In the genomic region with DNA sequence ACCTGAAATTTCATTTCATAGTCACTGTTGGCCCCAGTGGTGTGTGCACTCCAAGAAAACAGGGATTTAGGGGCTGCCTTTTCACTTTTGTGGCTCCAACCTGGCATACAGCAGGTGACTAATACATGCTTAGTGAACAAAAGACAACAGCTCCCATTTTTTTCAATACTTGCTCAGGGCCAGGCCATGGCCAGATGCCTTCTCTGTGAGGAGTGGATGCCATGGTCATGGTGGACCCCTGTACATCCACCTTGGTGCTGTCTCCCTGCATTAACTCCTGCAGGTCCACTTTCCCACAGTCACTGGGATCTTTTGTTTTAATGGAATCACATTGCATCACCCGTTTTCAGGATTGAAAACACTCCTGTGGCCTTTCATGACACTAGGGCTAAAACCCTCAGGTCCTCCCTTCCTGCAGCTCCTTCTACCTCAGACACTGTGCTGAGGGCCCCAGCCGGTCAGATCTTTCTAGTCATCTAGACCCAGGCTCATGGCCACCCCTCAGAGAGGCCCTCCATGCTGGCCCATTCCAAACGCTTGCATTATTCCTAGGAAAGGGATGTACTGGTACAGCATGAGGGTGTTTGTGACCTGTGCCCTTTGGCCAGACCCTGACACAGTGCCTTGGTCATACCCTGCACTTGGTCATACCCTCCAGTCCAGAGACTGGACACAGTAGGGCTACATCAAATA, we compare ENCODE assay signal across 9 cellular contexts. TPM values are rescaled to one million over a fixed set of nuclear protein-coding genes. Genes with fewer than 3 reads are reported as not detected.
DNase-seq lines count a peak whose midpoint lies in the region; ATAC-seq and TF ChIP-seq lines count a peak whose summit lies in the region.
"Had no signal": no experiment of that assay in that cellular context is flagged by ENCODE, and none has a peak within 500 bp of the region (broad histone marks: within the 10 kb centered on the region; RNA-seq: fewer than 3 reads in every experiment).

No MANE protein-coding gene starts in this region.

- H3K36me3 ChIP-seq in heart right ventricle (peaks cover 0 to 20% (median 0%) of the 10 kb centered on the region in 9 donors), lung (ENCODE audit: control insufficient read depth in 2 of 2, insufficient read depth in 2 of 2, low read length in 2 of 2) (peaks cover 0 to 4% of the 10 kb centered on the region in 2 donors), upper lobe of right lung (no peaks in the 10 kb centered on the region)

- no peak for TF ChIP-seq CTCF in heart right ventricle (IDR thresholded peaks at IDR 0.05)
- TF ChIP-seq CTCF in astrocyte of the spinal cord (IDR thresholded peaks at IDR 0.05; ENCODE audit: low read depth, low read length), result no peak
- TF ChIP-seq CTCF in lung (IDR thresholded peaks at IDR 0.05; ENCODE audit: control extremely low read depth, extremely low read depth), result no peak
- TF ChIP-seq CTCF in upper lobe of right lung (IDR thresholded peaks at IDR 0.05), result no peak

- intact Hi-C loops in heart right ventricle (cut with DNase I) (loop anchor here in 5 of 10 donors (2.0 to 10.0 kb wide), 4 partner anchors 101 to 391 kb away; a partner anchor contains a TSS), Right ventricle myocardium inferior (cut with DNase I) (no loop called here), upper lobe of right lung (cut with DNase I) (no loop called here)

- no peaks in the 10 kb centered on the region for H3K27me3 ChIP-seq in heart right ventricle
- H3K27me3 ChIP-seq in lung (ENCODE audit: control insufficient read depth, insufficient read depth), result no peaks in the 10 kb centered on the region
- no peaks in the 10 kb centered on the region for H3K27me3 ChIP-seq in upper lobe of right lung

- H3K9me3 ChIP-seq in heart right ventricle (no peaks in the 10 kb centered on the region), lung (ENCODE audit: control insufficient read depth in 2 of 2, insufficient read depth in 1 of 2, low read length in 1 of 2) (no peaks in the 10 kb centered on the region), upper lobe of right lung (no peaks in the 10 kb centered on the region)

- in situ Hi-C loops in astrocyte of the spinal cord (cut with HindIII; ENCODE audit: low sequenced_read_pairs), result no loop called here

- no peak for DNase-seq in heart right ventricle
- no peak for DNase-seq in Right ventricle myocardium inferior (ENCODE audit: missing footprints)
- DNase-seq in astrocyte of the spinal cord (ENCODE audit: low read depth, low spot score), result no peak
- no peak for DNase-seq in lung (ENCODE audit: low spot score)
- no peak for DNase-seq in upper lobe of right lung
- no peak for DNase-seq in NCI-H2196 (lab: John Stamatoyannopoulos, UW; ENCODE audit: unreplicated experiment)
- DNase-seq: midbrain had no signal

- H3K4me3 ChIP-seq in heart right ventricle, result peak overlapping the region in 9 of 10 donors; percentile 75 to 97 (median 90)
- H3K4me3 ChIP-seq in astrocyte of the spinal cord (ENCODE audit: low read depth, low read length), result peak overlapping the region; percentile 92
- peak overlapping the region; percentile 89 for H3K4me3 ChIP-seq in lung
- H3K4me3 ChIP-seq in upper lobe of right lung, result peak overlapping the region; percentile 97

- WGBS in heart right ventricle, 2 donors, result 81 to 89% methylated on average over 3 of the region's 3 CpGs
- 86 to 90% methylated on average over 3 of the region's 3 CpGs for WGBS in lung, 2 donors

- H3K27ac ChIP-seq in heart right ventricle, result peak overlapping the region in 5 of 10 donors; percentile 80 to 94 (median 83)
- H3K27ac ChIP-seq in lung (ENCODE audit: low read depth in 1 of 2, low read length in 1 of 2), result peak overlapping the region in 1 of 2 donors; percentile 78
- H3K27ac ChIP-seq in upper lobe of right lung, result no peak overlapping the region

- H3K4me1 ChIP-seq in heart right ventricle, result peaks cover 0 to 24% (median 21%) of the 10 kb centered on the region in 9 donors
- H3K4me1 ChIP-seq in lung (ENCODE audit: control insufficient read depth in 2 of 2, insufficient read depth in 2 of 2, low read length in 2 of 2), result peaks cover 6 to 16% of the 10 kb centered on the region in 2 donors
- peaks cover 10% of the 10 kb centered on the region for H3K4me1 ChIP-seq in upper lobe of right lung

- no peak for ATAC-seq in heart right ventricle
- ATAC-seq in Right ventricle myocardium inferior, result no peak
- ATAC-seq in lung (ENCODE audit: insufficient read depth, low FRiP score), result no peak
- no peak for ATAC-seq in upper lobe of right lung
- ATAC-seq in HG02970 (IDR thresholded peaks at IDR 0.05; ENCODE audit: low FRiP score, unreplicated experiment), result no peak
- no peak for ATAC-seq in GM19351 (IDR thresholded peaks at IDR 0.05; ENCODE audit: unreplicated experiment)

RNA-seq across cellular contexts. Expression of a gene that starts 1.2 kb away (rescaled TPM):
- total RNA-seq in heart right ventricle (100 to 1,000 TPM in 3 of 10 donors, 10 to 100 TPM in 7; 62.8 to 103 (median 74.7) TPM), Right ventricle myocardium inferior (84.6 TPM), lung (10 to 100 TPM; 39.0 to 98.8 TPM), upper lobe of right lung (77.7 TPM)
- polyA plus RNA-seq in heart right ventricle (100 to 1,000 TPM in 1 of 2 donors, 10 to 100 TPM in 1; 78.0 to 229 TPM), lung (100 to 1,000 TPM; 150 to 167 TPM)

RNA-seq across cellular contexts. Expression of a gene that starts 11.0 kb away (rescaled TPM):
- total RNA-seq in heart right ventricle (not detected), Right ventricle myocardium inferior (not detected), lung (not detected), upper lobe of right lung (not detected)
- polyA plus RNA-seq in heart right ventricle (not detected), lung (not detected)

RNA-seq across cellular contexts. Expression of a gene that starts 16.1 kb away (rescaled TPM):
- total RNA-seq in heart right ventricle, result not detected
- under 1 TPM in 1 of 2 donors, not detected in 1; 0.20 TPM for polyA plus RNA-seq in heart right ventricle
- total RNA-seq in Right ventricle myocardium inferior, result not detected
- under 1 TPM in 1 of 2 donors, not detected in 1; 0.09 TPM for total RNA-seq in lung
- under 1 TPM; 0.08 to 0.39 TPM for polyA plus RNA-seq in lung
- total RNA-seq in upper lobe of right lung, result not detected

RNA-seq across cellular contexts. Expression of a gene that starts 19.2 kb away (rescaled TPM):
- not detected for total RNA-seq in heart right ventricle
- not detected for polyA plus RNA-seq in heart right ventricle
- total RNA-seq in Right ventricle myocardium inferior, result not detected
- not detected for total RNA-seq in lung
- polyA plus RNA-seq in lung, result under 1 TPM in 1 of 2 donors, not detected in 1; 0.01 TPM
- not detected for total RNA-seq in upper lobe of right lung

RNA-seq across cellular contexts. Expression of a gene that starts 30.8 kb away (rescaled TPM):
- total RNA-seq in heart right ventricle (10 to 100 TPM in 3 of 10 donors, 1 to 10 TPM in 7; 2.0 to 15.7 (median 7.6) TPM), Right ventricle myocardium inferior (3.4 TPM), lung (100 to 1,000 TPM in 1 of 2 donors, 10 to 100 TPM in 1; 84.6 to 127 TPM), upper lobe of right lung (79.8 TPM)
- polyA plus RNA-seq in heart right ventricle (10 to 100 TPM in 1 of 2 donors, 1 to 10 TPM in 1; 7.8 to 32.2 TPM), lung (100 to 1,000 TPM in 1 of 2 donors, 10 to 100 TPM in 1; 79.0 to 278 TPM)
